In the genomic region with DNA sequence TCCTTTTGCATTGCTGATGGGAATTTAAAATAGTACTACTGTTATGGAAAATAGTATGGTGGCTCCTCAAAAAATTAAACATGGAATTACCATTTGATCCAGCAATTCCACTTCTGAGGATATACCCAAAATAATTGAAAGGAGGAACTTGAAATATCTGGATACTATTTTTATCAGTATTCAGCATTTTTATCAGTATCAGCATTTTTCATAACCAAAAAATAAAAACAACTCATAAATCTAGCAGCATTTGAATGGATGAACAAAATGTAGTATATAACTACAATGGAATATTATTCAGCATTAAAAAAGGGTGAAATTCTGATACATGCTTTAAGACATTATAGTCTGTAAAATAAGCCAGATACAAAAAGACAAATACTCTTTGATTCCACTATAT, we compare ENCODE assay signal across 24 cellular contexts.
"Had no signal": no experiment of that assay in that cellular context is flagged by ENCODE, and none has a peak within 500 bp of the region (broad histone marks: within the 10 kb centered on the region; RNA-seq: fewer than 3 reads in every experiment).

No MANE protein-coding gene starts in this region.

- H3K27ac ChIP-seq: colonic mucosa, epithelial cell of prostate, esophagus squamous epithelium, gastrocnemius medialis, heart right ventricle, left lung, lower lobe of right lung had no signal

- FAIRE-seq: keratinocyte had no signal

- ATAC-seq: effector memory CD8-positive, alpha-beta T cell; esophagus mucosa; gastrocnemius medialis; heart right ventricle; left cardiac atrium; left lung; left ventricle myocardium superior; lower lobe of right lung; mucosa of descending colon had no signal

- H3K4me1 ChIP-seq: colonic mucosa, esophagus squamous epithelium, gastrocnemius medialis, heart right ventricle, left lung, lower lobe of right lung had no signal

- H3K36me3 ChIP-seq: colonic mucosa, esophagus squamous epithelium, gastrocnemius medialis, heart right ventricle, left lung, lower lobe of right lung had no signal

- DNase-seq: colonic mucosa; cortex of kidney; effector CD8-positive, alpha-beta T cell; effector memory CD8-positive, alpha-beta T cell; endodermal cell; erythroblast; esophagus squamous epithelium; foreskin fibroblast; foreskin melanocyte; gastrocnemius medialis; glutamatergic neuron; head of caudate nucleus; heart right ventricle; hippocampal formation; left cardiac atrium; left lung; left ventricle myocardium superior; lower lobe of right lung; mesenchymal stem cell; mucosa of descending colon; naive B cell had no signal

- H3K9me3 ChIP-seq: colonic mucosa, esophagus squamous epithelium, gastrocnemius medialis, lower lobe of right lung, mucosa of descending colon had no signal

- H3K4me3 ChIP-seq: colonic mucosa, esophagus squamous epithelium, gastrocnemius medialis, heart right ventricle, left lung, lower lobe of right lung, mucosa of descending colon had no signal

- H3K27me3 ChIP-seq: colonic mucosa, esophagus squamous epithelium, gastrocnemius medialis, heart right ventricle, left lung had no signal
